ENCODE assay signal across 17 cellular contexts in the genomic region with DNA sequence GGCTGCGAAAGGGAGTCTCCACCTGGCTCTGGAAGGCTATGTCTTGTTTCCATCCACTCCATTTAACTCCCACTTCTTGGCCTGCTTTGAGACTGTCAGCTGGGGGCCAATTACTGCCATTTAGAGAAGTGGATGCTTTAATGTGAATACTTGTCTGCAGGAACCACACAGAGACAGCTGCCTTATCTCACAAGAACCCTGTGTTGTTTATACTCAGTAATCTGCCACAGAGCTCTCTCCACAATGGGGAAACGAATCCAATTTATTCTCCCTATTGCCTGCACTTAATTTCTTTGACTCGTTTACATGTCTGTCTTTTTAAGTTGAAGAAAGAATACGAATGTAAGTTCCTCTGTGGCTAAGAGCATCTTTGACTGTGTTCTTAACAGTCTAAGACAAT.
DNase-seq lines count a peak whose midpoint lies in the region; ATAC-seq, FAIRE-seq and TF ChIP-seq lines count a peak whose summit lies in the region.
"Had no signal": no experiment of that assay in that cellular context is flagged by ENCODE, and none has a peak within 500 bp of the region (broad histone marks: within the 10 kb centered on the region; RNA-seq: fewer than 3 reads in every experiment).

No MANE protein-coding gene starts in this region.

- no peaks in the 10 kb centered on the region for H3K36me3 ChIP-seq in BE2C
- H3K36me3 ChIP-seq: lower lobe of right lung, transverse colon had no signal

- peaks cover 4% of the 10 kb centered on the region for H3K4me1 Mint-ChIP-seq in type B pancreatic cell (ENCODE audit: unreplicated experiment)
- H3K4me1 Mint-ChIP-seq: CD14-positive monocyte, neural crest cell had no signal

- TF ChIP-seq CTCF in BE2C (IDR thresholded peaks at IDR 0.05; ENCODE audit: low read depth, low read length): no peak
- TF ChIP-seq CTCF in type B pancreatic cell (conservative IDR thresholded peaks at IDR 0.05): no peak

- H3K9me3 Mint-ChIP-seq in type B pancreatic cell: no peaks in the 10 kb centered on the region

- intact Hi-C loops in left colon (cut with DNase I, micrococcal nuclease): no loop called here

- H3K4me3 ChIP-seq in BE2C (ENCODE audit: low read depth, low read length): no peak overlapping the region
- H3K4me3 ChIP-seq: lower lobe of right lung, transverse colon had no signal

- peaks cover 5% of the 10 kb centered on the region; the same call in 1 of the 2 replicates for H3K9me3 ChIP-seq in BE2C
- H3K9me3 ChIP-seq: transverse colon had no signal

- H3K27me3 ChIP-seq in BE2C: no peaks in the 10 kb centered on the region
- H3K27me3 ChIP-seq: transverse colon had no signal

- peak; percentile 57 for DNase-seq in BE2C
- DNase-seq in NCI-H1436 (lab: John Stamatoyannopoulos, UW): peak; percentile 45
- peak; percentile 82 for DNase-seq in NCI-H446 treated with DMSO at 0.1 percent for 48 hours (lab: John Stamatoyannopoulos, UW)
- DNase-seq in astrocyte of the hippocampus (ENCODE audit: low read depth, low spot score): peak; percentile 7
- no peak for DNase-seq in left colon
- DNase-seq in effector CD8-positive, alpha-beta T cell (lab: John Stamatoyannopoulos, UW): no peak
- DNase-seq in GM19239 (ENCODE audit: insufficient read length, low spot score): no peak
- no peak for DNase-seq in type B pancreatic cell (ENCODE audit: extremely low spot score, unreplicated experiment)
- DNase-seq: 8988T; activated gamma-delta T cell treated with Interleukin-2 at 50 U/mL for 16 hours; lower lobe of right lung; right cardiac atrium; stimulated activated CD4-positive, alpha-beta T cell treated with anti-CD3 and anti-CD28 coated beads, Interleukin-2, amount 100 ng/mL, for 24 hours; transverse colon had no signal

- no peak for ATAC-seq in left colon
- ATAC-seq: right cardiac atrium had no signal

- H3K36me3 Mint-ChIP-seq in type B pancreatic cell: no peaks in the 10 kb centered on the region
- H3K36me3 Mint-ChIP-seq: CD14-positive monocyte had no signal

- H3K4me3 Mint-ChIP-seq in type B pancreatic cell: no peak overlapping the region
- H3K4me3 Mint-ChIP-seq: CD14-positive monocyte, neural crest cell had no signal

- no peak for FAIRE-seq in GM19239 (lab: Jason Lieb, UNC)
- FAIRE-seq: HTR-8/SVneo had no signal

- peaks cover 12% of the 10 kb centered on the region for H3K4me1 ChIP-seq in BE2C
- H3K4me1 ChIP-seq: lower lobe of right lung, transverse colon had no signal

- H3K27ac Mint-ChIP-seq in type B pancreatic cell: no peak overlapping the region
- H3K27ac Mint-ChIP-seq: CD14-positive monocyte had no signal

- H3K27me3 Mint-ChIP-seq in type B pancreatic cell: no peaks in the 10 kb centered on the region

Comparison
In these comparisons a context has a peak if more than half of its experiments do, and no peak if none do; other contexts are left out.
1. DNase-seq: peak in BE2C (single experiment), NCI-H1436 (single experiment), NCI-H446 treated with DMSO at 0.1 percent for 48 hours (single experiment) and astrocyte of the hippocampus (single experiment); none in left colon (0 of 2), effector CD8-positive, alpha-beta T cell (single experiment), GM19239 (single experiment) and type B pancreatic cell (single experiment).